In the genomic region with DNA sequence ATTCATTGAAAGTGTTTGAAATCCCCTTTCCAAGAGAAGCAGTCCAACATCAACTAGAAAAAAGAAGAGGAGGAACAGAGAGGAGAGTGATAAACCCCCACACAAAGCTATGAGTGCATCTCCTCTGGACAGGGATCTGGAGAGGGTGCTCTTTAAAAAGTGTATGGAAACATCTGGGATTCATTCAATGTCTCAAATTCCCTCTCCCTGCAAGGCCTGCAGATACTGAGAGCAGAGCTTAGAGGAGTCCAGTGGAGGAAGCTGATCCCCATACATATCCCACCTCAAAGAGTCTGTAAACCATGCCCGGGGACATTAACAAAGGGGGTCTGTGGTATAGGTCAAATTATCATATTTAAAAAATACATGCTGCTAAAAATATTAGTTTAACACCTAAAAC, we compare ENCODE assay signal across 26 cellular contexts. TPM values are rescaled to one million over a fixed set of nuclear protein-coding genes. Genes with fewer than 3 reads are reported as not detected.
A peak's percentile ranks its signal among the peaks of the same experiment; 100 is the strongest.
DNase-seq lines count a peak whose midpoint lies in the region; ATAC-seq and TF ChIP-seq lines count a peak whose summit lies in the region.
"Had no signal": no experiment of that assay in that cellular context is flagged by ENCODE, and none has a peak within 500 bp of the region (broad histone marks: within the 10 kb centered on the region; RNA-seq: fewer than 3 reads in every experiment).

No MANE protein-coding gene starts in this region.

- H3K4me1 ChIP-seq in ACC112 (ENCODE audit: control insufficient read depth, insufficient read depth, low read length, unreplicated experiment): peaks cover 30% of the 10 kb centered on the region
- H3K4me1 ChIP-seq: A549, psoas muscle had no signal

- DNase-seq in GM03348 (ENCODE audit: low spot score) (peak; percentile 60), dorsolateral prefrontal cortex (no peak), NOMO-1 treated with DMSO at 0.1 percent for 48 hours (lab: John Stamatoyannopoulos, UW; ENCODE audit: unreplicated experiment) (no peak), inferior parietal cortex (ENCODE audit: extremely low spot score) (no peak)
- no peak for DNase-seq in activated T-helper 2 cell treated with anti-CD3 and anti-CD28 coated beads, Interferon-gamma antibody, Interleukin-2, Interleukin-4, amounts not matched to agents 10 μg/mL and 5 μg/mL and 100 μg/mL, durations not matched to agents 14 hours and 24 hours and 36 hours (ENCODE audit: low spot score)
- DNase-seq: activated CD4-positive, alpha-beta memory T cell treated with anti-CD3 and anti-CD28 coated beads for 36 hours; activated CD8-positive, alpha-beta memory T cell treated with anti-CD3 and anti-CD28 coated beads, Interleukin-2, amount 50 U/mL, for 48 hours; body of pancreas; Calu3; effector memory CD8-positive, alpha-beta T cell; esophagus squamous epithelium; KBM-7; kidney glomerular epithelial cell; mammary epithelial cell; MM.1S; NCI-H1436; NCI-H510A; psoas muscle; SHP77 treated with DMSO at 0.1 percent for 48 hours had no signal

- H3K9me2 ChIP-seq in neural cell (ENCODE audit: insufficient read depth, low read length): no peaks in the 10 kb centered on the region

- peak overlapping the region; percentile 88 for H3K4me3 ChIP-seq in ACC112 (ENCODE audit: low read depth, low read length)
- peak overlapping the region; percentile 40 to 95 (median 82) for H3K4me3 ChIP-seq in dorsolateral prefrontal cortex
- H3K4me3 ChIP-seq in neural cell (ENCODE audit: low read length): peak overlapping the region; percentile 91
- H3K4me3 ChIP-seq: A549, body of pancreas, upper lobe of right lung had no signal

- peaks cover 31% of the 10 kb centered on the region for H3K27me3 Mint-ChIP-seq in activated T-helper 2 cell treated with anti-CD3 and anti-CD28 coated beads, Interferon-gamma antibody, Interleukin-2, Interleukin-4, amounts not matched to agents 10 μg/mL and 5 μg/mL and 100 μg/mL, durations not matched to agents 14 hours and 24 hours and 36 hours (ENCODE audit: low read depth)

- TF ChIP-seq EP300 in neural cell (conservative IDR thresholded peaks at IDR 0.05; ENCODE audit: poor library complexity, severe bottlenecking): no peak

- H3K79me2 ChIP-seq in ACC112 (ENCODE audit: control insufficient read depth, insufficient read depth, low read length, unreplicated experiment) (peaks cover 12% of the 10 kb centered on the region), neural cell (replicated peaks; ENCODE audit: insufficient read depth, low read length) (peaks cover 28% of the 10 kb centered on the region)

- no peaks in the 10 kb centered on the region for H3K9me3 Mint-ChIP-seq in activated T-helper 2 cell treated with anti-CD3 and anti-CD28 coated beads, Interferon-gamma antibody, Interleukin-2, Interleukin-4, amounts not matched to agents 10 μg/mL and 5 μg/mL and 100 μg/mL, durations not matched to agents 14 hours and 24 hours and 36 hours
- H3K9me3 Mint-ChIP-seq: activated CD4-positive, alpha-beta memory T cell treated with anti-CD3 and anti-CD28 coated beads for 36 hours; effector memory CD8-positive, alpha-beta T cell had no signal

- H3K9me3 ChIP-seq in neural cell (ENCODE audit: low read length): no peaks in the 10 kb centered on the region
- H3K9me3 ChIP-seq: A549, body of pancreas, esophagus squamous epithelium, neutrophil, psoas muscle, upper lobe of right lung had no signal

- no peaks in the 10 kb centered on the region for H3K27me3 ChIP-seq in ACC112 (ENCODE audit: insufficient read depth, low read length)
- H3K27me3 ChIP-seq in dorsolateral prefrontal cortex: no peaks in the 10 kb centered on the region
- peaks cover 7% of the 10 kb centered on the region for H3K27me3 ChIP-seq in neural cell (ENCODE audit: insufficient read depth, low read depth, low read length)

- ATAC-seq in HG03159 (IDR thresholded peaks at IDR 0.05; ENCODE audit: unreplicated experiment): no peak
- ATAC-seq: body of pancreas; effector memory CD8-positive, alpha-beta T cell; upper lobe of right lung had no signal

- no peak overlapping the region for H3K4me3 Mint-ChIP-seq in activated T-helper 2 cell treated with anti-CD3 and anti-CD28 coated beads, Interferon-gamma antibody, Interleukin-2, Interleukin-4, amounts not matched to agents 10 μg/mL and 5 μg/mL and 100 μg/mL, durations not matched to agents 14 hours and 24 hours and 36 hours (ENCODE audit: low read depth)
- H3K4me3 Mint-ChIP-seq: activated CD4-positive, alpha-beta memory T cell treated with anti-CD3 and anti-CD28 coated beads for 36 hours; effector memory CD8-positive, alpha-beta T cell had no signal

- H3K36me3 ChIP-seq in ACC112 (ENCODE audit: insufficient read depth, low read length) (no peaks in the 10 kb centered on the region), neural cell (ENCODE audit: insufficient read depth, low read length) (no peaks in the 10 kb centered on the region)
- H3K36me3 ChIP-seq: esophagus squamous epithelium, neutrophil, upper lobe of right lung had no signal

- H3F3A ChIP-seq in neural cell (ENCODE audit: insufficient read depth, low read length, poor library complexity, severe bottlenecking): no peaks in the 10 kb centered on the region

- no peaks in the 10 kb centered on the region for H3K36me3 Mint-ChIP-seq in activated T-helper 2 cell treated with anti-CD3 and anti-CD28 coated beads, Interferon-gamma antibody, Interleukin-2, Interleukin-4, amounts not matched to agents 10 μg/mL and 5 μg/mL and 100 μg/mL, durations not matched to agents 14 hours and 24 hours and 36 hours (ENCODE audit: low read depth)
- H3K36me3 Mint-ChIP-seq: activated CD4-positive, alpha-beta memory T cell treated with anti-CD3 and anti-CD28 coated beads for 36 hours had no signal

- H3K27ac ChIP-seq in ACC112 (ENCODE audit: low read depth, low read length) (no peak overlapping the region), dorsolateral prefrontal cortex (peak overlapping the region in 53 of 59 donors; percentile 4 to 96 (median 89)), neural cell (ENCODE audit: low read length) (no peak overlapping the region)
- H3K27ac ChIP-seq: A549, body of pancreas, esophagus squamous epithelium, neutrophil, psoas muscle, upper lobe of right lung had no signal

- no peak overlapping the region for H3K27ac Mint-ChIP-seq in activated T-helper 2 cell treated with anti-CD3 and anti-CD28 coated beads, Interferon-gamma antibody, Interleukin-2, Interleukin-4, amounts not matched to agents 10 μg/mL and 5 μg/mL and 100 μg/mL, durations not matched to agents 14 hours and 24 hours and 36 hours
- H3K27ac Mint-ChIP-seq: activated CD4-positive, alpha-beta memory T cell treated with anti-CD3 and anti-CD28 coated beads for 36 hours; CD14-positive monocyte; effector memory CD8-positive, alpha-beta T cell had no signal

- TF ChIP-seq RAD21 in neural cell (conservative IDR thresholded peaks at IDR 0.05): no peak

- no peak overlapping the region for H3K9ac ChIP-seq in neural cell (ENCODE audit: low read length)

- intact Hi-C loops in dorsolateral prefrontal cortex (cut with DNase I): loop anchor here (2.0 to 5.0 kb wide), 5 partner anchors 34 to 695 kb away; no protein-coding TSS in a partner anchor
- intact Hi-C loops in activated T-helper 2 cell treated with anti-CD3 and anti-CD28 coated beads, Interferon-gamma antibody, Interleukin-2, Interleukin-4, amounts not matched to agents 10 μg/mL and 5 μg/mL and 100 μg/mL, durations not matched to agents 14 hours and 24 hours and 36 hours (cut with micrococcal nuclease): no loop called here

- H4K20me1 ChIP-seq in neural cell (ENCODE audit: insufficient read depth): no peaks in the 10 kb centered on the region

- H2AFZ ChIP-seq in ACC112 (ENCODE audit: low read length, unreplicated experiment): no peak overlapping the region
- no peak overlapping the region for H2AFZ ChIP-seq in neural cell (ENCODE audit: low read depth, low read length)

- H3K4me1 Mint-ChIP-seq in activated T-helper 2 cell treated with anti-CD3 and anti-CD28 coated beads, Interferon-gamma antibody, Interleukin-2, Interleukin-4, amounts not matched to agents 10 μg/mL and 5 μg/mL and 100 μg/mL, durations not matched to agents 14 hours and 24 hours and 36 hours (ENCODE audit: low read depth): no peaks in the 10 kb centered on the region

- peak overlapping the region; percentile 12 for H3K4me2 ChIP-seq in neural cell (ENCODE audit: low read length)
- H3K4me2 ChIP-seq: A549 had no signal

- TF ChIP-seq CTCF in dorsolateral prefrontal cortex (IDR thresholded peaks at IDR 0.05 in 54 of 56, conservative IDR thresholded peaks at IDR 0.05 in 2 of 56; ENCODE audit: low read depth in 1 of 56, partially characterized antibody in 56 of 56) (no peak), neural cell (IDR thresholded peaks at IDR 0.05; ENCODE audit: poor library complexity, severe bottlenecking) (no peak)

TF ChIP-seq in neural cell, 6 proteins besides CTCF, POLR2A, EP300 and RAD21 (continues in another document):
- no peak for TF ChIP-seq TAF1 (IDR thresholded peaks at IDR 0.05; ENCODE audit: low read depth)
- no peak for TF ChIP-seq POLR2AphosphoS5 (IDR thresholded peaks at IDR 0.05)
- no peak for TF ChIP-seq MXI1 (conservative IDR thresholded peaks at IDR 0.05; ENCODE audit: poor library complexity, severe bottlenecking)
- TF ChIP-seq SMC3 (conservative IDR thresholded peaks at IDR 0.05; ENCODE audit: poor library complexity): no peak
- TF ChIP-seq EZH2 (IDR thresholded peaks at IDR 0.05; ENCODE audit: borderline replicate concordance, insufficient read depth, low read length, poor library complexity, severe bottlenecking): no peak

RNA-seq across cellular contexts. Expression of gene SPOCK1, which starts 2.2 kb away (rescaled TPM):
- 100 to 1,000 TPM; 164 to 817 (median 487) TPM for total RNA-seq in dorsolateral prefrontal cortex
- polyA plus RNA-seq in neural cell: 30.9 and 33.6 TPM in 2 replicates
- 60.6 and 106 TPM in 2 replicates for polyA minus RNA-seq in neural cell
- not detected in 2 replicates for total RNA-seq in activated T-helper 2 cell treated with anti-CD3 and anti-CD28 coated beads, Interferon-gamma antibody, Interleukin-2, Interleukin-4, amounts not matched to agents 10 μg/mL and 5 μg/mL and 100 μg/mL, durations not matched to agents 14 hours and 24 hours and 36 hours
- total RNA-seq: activated CD4-positive, alpha-beta memory T cell treated with anti-CD3 and anti-CD28 coated beads for 36 hours had no signal

Comparison
In these comparisons a context has a peak if more than half of its experiments do, and no peak if none do; other contexts are left out.
1. H3K27ac ChIP-seq: peak in dorsolateral prefrontal cortex (53 of 59); none in ACC112 (single experiment) and neural cell (single experiment).
2. RNA of gene SPOCK1, which starts 2.2 kb away (total RNA-seq): 164 to 817 TPM in dorsolateral prefrontal cortex; not detected in activated T-helper 2 cell treated with anti-CD3 and anti-CD28 coated beads, Interferon-gamma antibody, Interleukin-2, Interleukin-4, amounts not matched to agents 10 μg/mL and 5 μg/mL and 100 μg/mL, durations not matched to agents 14 hours and 24 hours and 36 hours; every median in the first group is over 100 times any median in the second.
3. Peak in every context shown above with its lines, with median percentiles within 50 percentile points of each other: H3K4me3 ChIP-seq.